18 cellular contexts compared by ENCODE assay signal in genomic region chr4:122119739-122120138, GRCh38.
"Had no signal": no experiment of that assay in that cellular context is flagged by ENCODE, and none has a peak within 500 bp of the region (broad histone marks: within the 10 kb centered on the region; RNA-seq: fewer than 3 reads in every experiment).

No MANE protein-coding gene starts in this region.

- FAIRE-seq: endothelial cell of umbilical vein, frontal cortex had no signal

- H3K4me3 ChIP-seq: colonic mucosa, heart left ventricle, psoas muscle, right lobe of liver, testis, tibial nerve had no signal

- ATAC-seq: heart left ventricle; naive thymus-derived CD4-positive, alpha-beta T cell; psoas muscle; right lobe of liver; stimulated activated memory B cell treated with anti-CD40 and anti-IgM and Interleukin-4, amounts not matched to agents 10 μg/mL and 1 μg/mL and 100 μg/mL, for 72 hours; stimulated activated naive CD8-positive, alpha-beta T cell treated with anti-CD3 and anti-CD28 coated beads, Interleukin-15, amount 100 ng/mL, for 72 hours had no signal

- H3K36me3 ChIP-seq: colonic mucosa, heart left ventricle, right lobe of liver, tibial nerve had no signal

- DNase-seq: colonic mucosa; dermis blood vessel endothelial cell; effector CD4-positive, alpha-beta T cell; endodermal cell; heart left ventricle; hippocampal formation; naive thymus-derived CD4-positive, alpha-beta T cell; nephron progenitor cell; psoas muscle; retina; right lobe of liver; stimulated activated CD4-positive, alpha-beta T cell treated with anti-CD3 and anti-CD28 coated beads, Interleukin-4, amount 100 ng/mL, for 1 hour; stimulated activated naive CD8-positive, alpha-beta T cell treated with anti-CD3 and anti-CD28 coated beads, Interleukin-15, amount 100 ng/mL, for 72 hours; testis had no signal

- H3K27me3 ChIP-seq: colonic mucosa, heart left ventricle, right lobe of liver, testis, tibial nerve had no signal
